In genomic region chr9:137277329-137278041, GRCh38 we compare ENCODE assay signal across 9 cellular contexts. TPM values are rescaled to one million over a fixed set of nuclear protein-coding genes. Genes with fewer than 3 reads are reported as not detected.
DNase-seq lines count a peak whose midpoint lies in the region; ATAC-seq, FAIRE-seq and TF ChIP-seq lines count a peak whose summit lies in the region.
"Had no signal": no experiment of that assay in that cellular context is flagged by ENCODE, and none has a peak within 500 bp of the region (broad histone marks: within the 10 kb centered on the region; RNA-seq: fewer than 3 reads in every experiment).

Gene TOR4A, plus strand, starts transcription at chr9:137277726. Its CDS starts 964 bp downstream, at chr9:137278690.

- peak within 1 kb of the TSS; percentile 63 for H3K4me3 ChIP-seq in fibroblast of mammary gland (ENCODE audit: control insufficient read depth, low read depth, low read length)
- peak within 1 kb of the TSS; percentile 43 for H3K4me3 ChIP-seq in naive thymus-derived CD4-positive, alpha-beta T cell (ENCODE audit: low read length)

- no peaks in the 10 kb centered on the region for H3K9me3 Mint-ChIP-seq in activated B cell treated with CpG ODN at 0.5 μM for 24 hours
- no peaks in the 10 kb centered on the region for H3K9me3 Mint-ChIP-seq in naive thymus-derived CD4-positive, alpha-beta T cell

- ATAC-seq in activated B cell treated with CpG ODN at 0.5 μM for 24 hours (ENCODE audit: low read depth) = peak; percentile 70
- ATAC-seq in naive thymus-derived CD4-positive, alpha-beta T cell = peak; percentile 86

- POLR2A ChIA-PET in activated B cell treated with CpG ODN at 0.5 μM for 24 hours (lab: Charles Lee) = interaction anchor here (0.6 to 2.7 kb wide), 19 partner anchors 9 to 550 kb away, joined by 3 to 32 read pairs (median 5); partner anchors contain the start of genes EHMT1, NELFB, NRARP and SSNA1
- POLR2A ChIA-PET in naive thymus-derived CD4-positive, alpha-beta T cell (lab: Charles Lee) = interaction anchor here (0.5 kb wide), 1 partner anchor 797 kb away, joined by 3 read pairs; no protein-coding TSS in a partner anchor

- peaks cover 5% of the 10 kb centered on the region for H3K36me3 Mint-ChIP-seq in activated B cell treated with CpG ODN at 0.5 μM for 24 hours (ENCODE audit: low read depth)
- H3K36me3 Mint-ChIP-seq in naive thymus-derived CD4-positive, alpha-beta T cell = peaks cover 0 to 6% (median 1%) of the 10 kb centered on the region in 5 donors

- H3K27me3 Mint-ChIP-seq in activated B cell treated with CpG ODN at 0.5 μM for 24 hours = no peaks in the 10 kb centered on the region
- H3K27me3 Mint-ChIP-seq in naive thymus-derived CD4-positive, alpha-beta T cell = peaks cover 0 to 1% (median 0%) of the 10 kb centered on the region in 5 donors

- H3K4me3 Mint-ChIP-seq in activated B cell treated with CpG ODN at 0.5 μM for 24 hours = peak within 1 kb of the TSS; percentile 85
- H3K4me3 Mint-ChIP-seq in naive thymus-derived CD4-positive, alpha-beta T cell = peak within 1 kb of the TSS in 8 of 10 donors; percentile 35 to 89 (median 56)

- no peak for FAIRE-seq in HTR-8/SVneo (lab: Jason Lieb, UNC)
- FAIRE-seq: colon had no signal

- H3K36me3 ChIP-seq in naive thymus-derived CD4-positive, alpha-beta T cell (ENCODE audit: control insufficient read depth in 2 of 3, insufficient read depth in 3 of 3, low read length in 3 of 3) = peaks cover 0 to 12% (median 0%) of the 10 kb centered on the region in 3 experiments

- CTCF ChIA-PET in activated B cell treated with CpG ODN at 0.5 μM for 24 hours (lab: Charles Lee) = interaction anchor here (0.7 to 0.8 kb wide), 2 partner anchors 25 to 168 kb away, joined by 3 read pairs; partner anchors contain the start of gene NRARP
- CTCF ChIA-PET in naive thymus-derived CD4-positive, alpha-beta T cell (lab: Charles Lee) = no interaction called here

- intact Hi-C loops in activated B cell treated with CpG ODN at 0.5 μM for 24 hours (cut with micrococcal nuclease) = loop anchor here (2.0 to 5.0 kb wide), 2 partner anchors 37 to 150 kb away; partner anchors contain the start of gene TUBB4B
- intact Hi-C loops in naive thymus-derived CD4-positive, alpha-beta T cell (cut with micrococcal nuclease) = no loop called here

- in situ Hi-C loops in G401 (cut with HindIII; ENCODE audit: low sequenced_read_pairs) = no loop called here

- H3K27ac ChIP-seq in naive thymus-derived CD4-positive, alpha-beta T cell (ENCODE audit: low read depth, low read length) = peak within 1 kb of the TSS; percentile 41

- peaks cover 0 to 16% of the 10 kb centered on the region in 2 donors for H3K4me1 ChIP-seq in naive thymus-derived CD4-positive, alpha-beta T cell (ENCODE audit: control insufficient read depth in 2 of 2, insufficient read depth in 2 of 2, low read length in 2 of 2)

- TF ChIP-seq CTCF in GM20000 (IDR thresholded peaks at IDR 0.05; ENCODE audit: extremely low read depth, missing control alignments) = peak; percentile 4
- TF ChIP-seq CTCF in activated B cell treated with CpG ODN at 0.5 μM for 24 hours (IDR thresholded peaks at IDR 0.05) = no peak
- TF ChIP-seq CTCF in fibroblast of mammary gland (conservative IDR thresholded peaks at IDR 0.05; ENCODE audit: control insufficient read depth, insufficient read depth, low read depth, low read length) = no peak

- H3K4me1 Mint-ChIP-seq in activated B cell treated with CpG ODN at 0.5 μM for 24 hours = peaks cover 47% of the 10 kb centered on the region
- H3K4me1 Mint-ChIP-seq in naive thymus-derived CD4-positive, alpha-beta T cell = peaks cover 6 to 23% (median 15%) of the 10 kb centered on the region in 7 donors

- no peaks in the 10 kb centered on the region for H3K9me3 ChIP-seq in naive thymus-derived CD4-positive, alpha-beta T cell (ENCODE audit: control insufficient read depth in 2 of 3, low read length in 3 of 3)

- DNase-seq in G401 (ENCODE audit: low spot score) (peak; percentile 30), GM20000 (ENCODE audit: low spot score) (peak; percentile 96), HTR-8/SVneo (ENCODE audit: insufficient read length, low spot score) (peak; percentile 92), activated B cell treated with CpG ODN at 0.5 μM for 24 hours (peak; percentile 61), fibroblast of mammary gland (ENCODE audit: low read depth) (peak; percentile 78), NCI-H187 treated with DMSO at 0.1 percent for 48 hours (lab: John Stamatoyannopoulos, UW) (no peak)
- peak in 1 of 9 donors; percentile 60 for DNase-seq in naive thymus-derived CD4-positive, alpha-beta T cell
- no peak for DNase-seq in effector CD4-positive, alpha-beta T cell

- H3K27ac Mint-ChIP-seq in activated B cell treated with CpG ODN at 0.5 μM for 24 hours = peak within 1 kb of the TSS; percentile 93
- peak within 1 kb of the TSS in 1 of 9 donors; percentile 89 for H3K27ac Mint-ChIP-seq in naive thymus-derived CD4-positive, alpha-beta T cell

- no peaks in the 10 kb centered on the region for H3K27me3 ChIP-seq in naive thymus-derived CD4-positive, alpha-beta T cell (ENCODE audit: control insufficient read depth in 2 of 2, insufficient read depth in 2 of 2, low read length in 2 of 2)

RNA-seq across cellular contexts. Expression of gene TOR4A, which starts in this region (rescaled TPM):
- 38.2 and 41.7 TPM in 2 replicates for total RNA-seq in G401 (2014; rRNA removed; shearing (Covaris generic))
- 7.9 and 9.1 TPM in 2 replicates for total RNA-seq in activated B cell treated with CpG ODN at 0.5 μM for 24 hours
- total RNA-seq in naive thymus-derived CD4-positive, alpha-beta T cell = 10 to 100 TPM in 2 of 5 experiments, 1 to 10 TPM in 2, under 1 TPM in 1; 0.84 to 16.6 (median 2.3) TPM
- under 1 TPM in 1 of 2 donors, not detected in 1; 0.07 TPM for polyA plus RNA-seq in naive thymus-derived CD4-positive, alpha-beta T cell

Comparison
In these comparisons a context has a peak if more than half of its experiments do, and no peak if none do; other contexts are left out.
1. DNase-seq: peak in G401 (single experiment), GM20000 (single experiment), HTR-8/SVneo (single experiment), activated B cell treated with CpG ODN at 0.5 μM for 24 hours (single experiment) and fibroblast of mammary gland (single experiment); none in effector CD4-positive, alpha-beta T cell (single experiment) and NCI-H187 treated with DMSO at 0.1 percent for 48 hours (single experiment).